ENCODE assay signal across 8 cellular contexts in genomic region chr14:61456720-61457119, GRCh38.
DNase-seq lines count a peak whose midpoint lies in the region; ATAC-seq and TF ChIP-seq lines count a peak whose summit lies in the region.

No MANE protein-coding gene starts in this region.

- TF ChIP-seq POLR2A in HCT116 (IDR thresholded peaks at IDR 0.05; ENCODE audit: borderline replicate concordance, extremely low read depth, insufficient read depth, insufficient read length): no peak
- no peak for TF ChIP-seq POLR2A in gastrocnemius medialis (IDR thresholded peaks at IDR 0.05)

- DNase-seq in GDM1 (lab: John Stamatoyannopoulos, UW): peak; percentile 30
- DNase-seq in HCT116 (ENCODE audit: low read depth, low spot score): peak; percentile 44
- DNase-seq in NCI-H1105 (lab: John Stamatoyannopoulos, UW): peak; percentile 83
- DNase-seq in T-cell: peak; percentile 56 to 89 (median 77)
- DNase-seq in activated naive CD8-positive, alpha-beta T cell treated with anti-CD3 and anti-CD28 coated beads, Interleukin-2, amount 50 U/mL, for 16 hours (ENCODE audit: low read depth, low spot score): peak; percentile 57
- peak; percentile 58 to 91 for DNase-seq in heart right ventricle
- DNase-seq in gastrocnemius medialis: peak; percentile 52 to 57

- H3K9me3 Mint-ChIP-seq in T-cell: peaks cover 0 to 4% (median 0%) of the 10 kb centered on the region in 3 donors

- H3K27ac Mint-ChIP-seq in T-cell: peak overlapping the region; percentile 83 to 91

- no peak overlapping the region for H2AFZ ChIP-seq in HCT116 (ENCODE audit: low read depth, low read length, poor library complexity, severe bottlenecking)

- H3K36me3 ChIP-seq in HCT116 (ENCODE audit: control insufficient read depth in 1 of 2, insufficient read depth in 2 of 2, low read length in 2 of 2): peaks cover 0 to 9% of the 10 kb centered on the region in 2 experiments; a peak in 2 of 4 replicates
- H3K36me3 ChIP-seq in heart right ventricle: peaks cover 0 to 55% (median 7%) of the 10 kb centered on the region in 9 donors
- H3K36me3 ChIP-seq in gastrocnemius medialis: peaks cover 0 to 7% of the 10 kb centered on the region in 2 donors

- 34 to 35% methylated on average over 12 of the region's 12 CpGs for WGBS in heart right ventricle, 2 donors

- H3K9ac ChIP-seq in HCT116 (ENCODE audit: low read length): no peak overlapping the region

- peak overlapping the region in 1 of 3 donors; percentile 25 for H3K4me3 Mint-ChIP-seq in T-cell

- peaks cover 0 to 7% of the 10 kb centered on the region in 2 experiments; a peak in 2 of 4 replicates for H3K4me1 ChIP-seq in HCT116 (ENCODE audit: control insufficient read depth in 1 of 2, insufficient read depth in 2 of 2, low read length in 2 of 2)
- H3K4me1 ChIP-seq in heart right ventricle: peaks cover 0 to 53% (median 27%) of the 10 kb centered on the region in 9 donors
- peaks cover 0 to 9% of the 10 kb centered on the region in 2 donors for H3K4me1 ChIP-seq in gastrocnemius medialis

- no peak overlapping the region for H3K27ac ChIP-seq in HCT116 (ENCODE audit: low read depth, low read length)
- no peak overlapping the region for H3K27ac ChIP-seq in heart right ventricle
- H3K27ac ChIP-seq in gastrocnemius medialis: no peak overlapping the region

- ATAC-seq in HCT116: peak; percentile 93
- ATAC-seq in T-cell (replicated peaks in 1 of 4): peak; percentile 18 to 38 (median 31)
- peak; percentile 61 to 82 (median 76) for ATAC-seq in heart right ventricle
- ATAC-seq in gastrocnemius medialis: peak in 1 of 2 donors; percentile 71
- no peak for ATAC-seq in GM18909 (IDR thresholded peaks at IDR 0.05; ENCODE audit: poor library complexity, unreplicated experiment)

- CTCF ChIA-PET in HCT116 (lab: Charles Lee): no interaction called here
- CTCF ChIA-PET in T-cell (lab: Charles Lee): interaction anchor here (0.6 to 1.5 kb wide), 9 partner anchors 8 to 381 kb away, joined by 3 to 7 read pairs (median 3); no protein-coding TSS in a partner anchor

- H3K4me2 ChIP-seq in HCT116 (ENCODE audit: low read length): no peak overlapping the region

- no peaks in the 10 kb centered on the region for H3K79me2 ChIP-seq in HCT116 (ENCODE audit: insufficient read depth, low read length)

- peaks cover 86 to 92% (median 86%) of the 10 kb centered on the region in 3 donors for H3K4me1 Mint-ChIP-seq in T-cell

- peaks cover 77% of the 10 kb centered on the region for H3K36me3 Mint-ChIP-seq in T-cell

- no peak overlapping the region for H3K4me3 ChIP-seq in HCT116 (replicated peaks in 1 of 2; ENCODE audit: low read depth in 1 of 2, low read length in 2 of 2)
- H3K4me3 ChIP-seq in heart right ventricle: no peak overlapping the region
- no peak overlapping the region for H3K4me3 ChIP-seq in gastrocnemius medialis

- no peaks in the 10 kb centered on the region for H3K27me3 Mint-ChIP-seq in T-cell

- no TSS peak for BruUV-seq in HCT116 (replicated peaks; lab: Mats Ljungman, UMichigan)

- RAD21 ChIA-PET in HCT116 (lab: Charles Lee; ENCODE audit: low non-redundant PET in 1 of 2, low total read pairs in 2 of 2, uncharacterized antibody in 2 of 2, unreplicated experiment in 2 of 2): no interaction called here

- TF ChIP-seq CTCF in HCT116 (IDR thresholded peaks at IDR 0.05 in 2 of 3, conservative IDR thresholded peaks at IDR 0.05 in 1 of 3; ENCODE audit: borderline replicate concordance in 1 of 3, insufficient read depth in 1 of 3, low read depth in 2 of 3, low read length in 2 of 3) (peak; percentile 57 to 83 (median 83); a peak in 5 of 6 replicates), heart right ventricle (IDR thresholded peaks at IDR 0.05) (peak; percentile 70 to 93 (median 90)), gastrocnemius medialis (IDR thresholded peaks at IDR 0.05 in 4 of 5, conservative IDR thresholded peaks at IDR 0.05 in 1 of 5) (peak; percentile 47 to 86 (median 68))

- H3K27me3 ChIP-seq in HCT116 (ENCODE audit: insufficient read depth, low read length): no peaks in the 10 kb centered on the region
- no peaks in the 10 kb centered on the region for H3K27me3 ChIP-seq in heart right ventricle
- H3K27me3 ChIP-seq in gastrocnemius medialis: no peaks in the 10 kb centered on the region

- in situ Hi-C loops in gastrocnemius medialis (cut with MboI; ENCODE audit: low sequenced_read_pairs in 4 of 4): loop anchor here (10.0 to 25.0 kb wide), 5 partner anchors 152 to 681 kb away; no protein-coding TSS in a partner anchor

- H4K20me1 ChIP-seq in HCT116 (ENCODE audit: insufficient read depth): 0 out of 2 replicates have a peak, but pooled peaks cover 3% of the 10 kb centered on the region

- intact Hi-C loops in HCT116 (cut with micrococcal nuclease): loop anchor here (1.0 kb wide), 2 partner anchors 159 to 381 kb away; no protein-coding TSS in a partner anchor
- intact Hi-C loops in heart right ventricle (cut with DNase I): loop anchor here in 9 of 10 donors (1.0 to 10.0 kb wide), 8 partner anchors 134 to 671 kb away; partner anchors contain the start of gene PRKCH (in 2 of the 9)
- intact Hi-C loops in gastrocnemius medialis (cut with DNase I; ENCODE audit: low total_unique reads): no loop called here

- no peaks in the 10 kb centered on the region for H3K9me2 ChIP-seq in HCT116 (ENCODE audit: insufficient read depth)

- peak; percentile 75 for TF ChIP-seq RAD21 in HCT116 (IDR thresholded peaks at IDR 0.05; ENCODE audit: low read depth)

- POLR2A ChIA-PET in HCT116 (lab: Charles Lee) (no interaction called here), T-cell (lab: Charles Lee) (no interaction called here)

- H3K9me3 ChIP-seq in HCT116 (ENCODE audit: control insufficient read depth in 1 of 2, insufficient read depth in 1 of 2, low read depth in 1 of 2, low read length in 2 of 2): no peaks in the 10 kb centered on the region
- no peaks in the 10 kb centered on the region for H3K9me3 ChIP-seq in heart right ventricle
- no peaks in the 10 kb centered on the region for H3K9me3 ChIP-seq in gastrocnemius medialis

TF ChIP-seq in HCT116, 20 proteins besides CTCF, POLR2A, EP300 and RAD21:
- TF ChIP-seq SIN3A (IDR thresholded peaks at IDR 0.05; ENCODE audit: low read depth): no peak
- no peak for TF ChIP-seq ZFX (IDR thresholded peaks at IDR 0.05)
- TF ChIP-seq REST (IDR thresholded peaks at IDR 0.05; ENCODE audit: low read depth): no peak
- TF ChIP-seq YY1 (IDR thresholded peaks at IDR 0.05; ENCODE audit: extremely low read depth, insufficient replicate concordance, low read depth, low read length): peak; percentile 9
- no peak for TF ChIP-seq ELF1 (IDR thresholded peaks at IDR 0.05; ENCODE audit: borderline replicate concordance, low read depth)

Comparison
In these comparisons a context has a peak if more than half of its experiments do, and no peak if none do; other contexts are left out.
1. DNase-seq: peak in every context shown above with its lines; median percentile 83 in NCI-H1105; 77 in T-cell; 74 in heart right ventricle; 57 in activated naive CD8-positive, alpha-beta T cell treated with anti-CD3 and anti-CD28 coated beads, Interleukin-2, amount 50 U/mL, for 16 hours; 54 in gastrocnemius medialis; 44 in HCT116; 30 in GDM1.